In the genomic region with DNA sequence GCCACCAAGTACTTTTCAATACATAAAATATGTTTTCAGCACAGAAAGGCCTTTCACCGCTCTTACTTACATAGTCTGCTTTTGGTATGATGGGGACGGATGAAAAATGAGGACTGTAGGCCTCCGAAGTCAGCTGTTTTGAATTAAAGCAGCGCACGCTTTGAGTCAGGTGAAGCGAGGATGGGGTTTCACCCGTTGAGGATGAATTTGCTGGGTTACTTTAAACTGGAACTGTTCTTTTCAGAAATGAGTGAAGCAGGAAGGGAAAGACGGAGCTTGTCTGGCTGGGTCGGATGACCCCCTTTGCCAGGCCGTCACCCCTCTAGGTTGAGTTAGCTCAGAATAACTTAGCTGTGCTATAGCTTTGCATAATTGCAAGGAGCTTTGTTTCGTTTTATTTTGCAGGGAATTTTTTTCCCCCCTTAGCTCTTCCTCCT, we compare ENCODE assay signal across 8 cellular contexts. TPM values are rescaled to one million over a fixed set of nuclear protein-coding genes. Genes with fewer than 3 reads are reported as not detected.
DNase-seq lines count a peak whose midpoint lies in the region; ATAC-seq and TF ChIP-seq lines count a peak whose summit lies in the region.

No MANE protein-coding gene starts in this region.

- H3K27me3 ChIP-seq in colonic mucosa (no peaks in the 10 kb centered on the region), stomach smooth muscle (ENCODE audit: control insufficient read depth in 1 of 2, insufficient read depth in 2 of 2, low read length in 2 of 2) (no peaks in the 10 kb centered on the region)

- H3K27ac Mint-ChIP-seq in activated naive CD4-positive, alpha-beta T cell treated with anti-CD3 and anti-CD28 coated beads, Interleukin-2, amount 10 ng/mL, durations not matched to agents 7 days and 5 days: peak overlapping the region; percentile 92

- H3K27ac ChIP-seq in colonic mucosa (peak overlapping the region; percentile 89), stomach smooth muscle (ENCODE audit: low read length) (peak overlapping the region; percentile 85)

- ATAC-seq in HG03196 (IDR thresholded peaks at IDR 0.05; ENCODE audit: unreplicated experiment): peak; percentile 12

- peak overlapping the region; percentile 78 for H3K4me3 Mint-ChIP-seq in activated naive CD4-positive, alpha-beta T cell treated with anti-CD3 and anti-CD28 coated beads, Interleukin-2, amount 10 ng/mL, durations not matched to agents 7 days and 5 days

- no peaks in the 10 kb centered on the region for H3K9me3 Mint-ChIP-seq in activated naive CD4-positive, alpha-beta T cell treated with anti-CD3 and anti-CD28 coated beads, Interleukin-2, amount 10 ng/mL, durations not matched to agents 7 days and 5 days

- H3K9ac ChIP-seq in colonic mucosa (ENCODE audit: low read depth in 2 of 2, low read length in 2 of 2) (peak overlapping the region in 1 of 2 donors; percentile 85), stomach smooth muscle (ENCODE audit: low read length in 2 of 2) (peak overlapping the region in 1 of 2 donors; percentile 46)

- H3K36me3 ChIP-seq in colonic mucosa (no peaks in the 10 kb centered on the region), stomach smooth muscle (ENCODE audit: control insufficient read depth in 2 of 2, insufficient read depth in 2 of 2, low read length in 2 of 2) (no peaks in the 10 kb centered on the region)

- DNase-seq in activated naive CD4-positive, alpha-beta T cell treated with anti-CD3 and anti-CD28 coated beads, Interleukin-2, amount 10 ng/mL, durations not matched to agents 7 days and 5 days: no peak
- no peak for DNase-seq in activated naive CD4-positive, alpha-beta T cell treated with Interleukin-2 at 50 U/mL for 16 hours
- DNase-seq in colonic mucosa (no peak), NCI-H446 (lab: John Stamatoyannopoulos, UW) (no peak), activated gamma-delta T cell (lab: John Stamatoyannopoulos, UW) (no peak), NCI-H2171 (lab: John Stamatoyannopoulos, UW) (no peak)

- no peak overlapping the region for H3K4me3 ChIP-seq in colonic mucosa
- peak overlapping the region; percentile 58 to 72 for H3K4me3 ChIP-seq in stomach smooth muscle (ENCODE audit: low read length in 2 of 2)

- H3K4me1 Mint-ChIP-seq in activated naive CD4-positive, alpha-beta T cell treated with anti-CD3 and anti-CD28 coated beads, Interleukin-2, amount 10 ng/mL, durations not matched to agents 7 days and 5 days: peaks cover 47% of the 10 kb centered on the region

- H3K4me1 ChIP-seq in colonic mucosa (peaks cover 13% of the 10 kb centered on the region), stomach smooth muscle (ENCODE audit: control insufficient read depth, insufficient read depth, low read length) (peaks cover 21% of the 10 kb centered on the region)

- H3K27me3 Mint-ChIP-seq in activated naive CD4-positive, alpha-beta T cell treated with anti-CD3 and anti-CD28 coated beads, Interleukin-2, amount 10 ng/mL, durations not matched to agents 7 days and 5 days: peaks cover 5% of the 10 kb centered on the region

- CTCF ChIA-PET in activated naive CD4-positive, alpha-beta T cell treated with anti-CD3 and anti-CD28 coated beads, Interleukin-2, amount 10 ng/mL, durations not matched to agents 7 days and 5 days (lab: Charles Lee): interaction anchor here (0.6 to 1.4 kb wide), 5 partner anchors 12 to 259 kb away, joined by 3 read pairs; no protein-coding TSS in a partner anchor

- TF ChIP-seq CTCF in colonic mucosa (IDR thresholded peaks at IDR 0.05): no peak

- no peaks in the 10 kb centered on the region for H3K36me3 Mint-ChIP-seq in activated naive CD4-positive, alpha-beta T cell treated with anti-CD3 and anti-CD28 coated beads, Interleukin-2, amount 10 ng/mL, durations not matched to agents 7 days and 5 days

- intact Hi-C loops in colonic mucosa (cut with DNase I): no loop called here

- H3K9me3 ChIP-seq in colonic mucosa (no peaks in the 10 kb centered on the region), stomach smooth muscle (ENCODE audit: control insufficient read depth in 2 of 2, low read length in 2 of 2) (no peaks in the 10 kb centered on the region)

RNA-seq across cellular contexts. Expression of gene CUX1, which starts 40.0 kb away (rescaled TPM):
- 10 to 100 TPM; 68.5 to 97.5 TPM for total RNA-seq in colonic mucosa
